8 cellular contexts compared by ENCODE assay signal in genomic region chr2:20447437-20448245, GRCh38. TPM values are rescaled to one million over a fixed set of nuclear protein-coding genes. Genes with fewer than 3 reads are reported as not detected.
DNase-seq lines count a peak whose midpoint lies in the region; ATAC-seq, FAIRE-seq and TF ChIP-seq lines count a peak whose summit lies in the region.

No MANE protein-coding gene starts in this region.

- H3K27ac ChIP-seq in A673 (ENCODE audit: low read depth, low read length, poor library complexity, severe bottlenecking) (peak overlapping the region; percentile 94), SK-N-SH (ENCODE audit: low read depth in 2 of 2, low read length in 1 of 2) (peak overlapping the region; percentile 82 to 96), lung (ENCODE audit: low read depth in 1 of 2, low read length in 1 of 2) (peak overlapping the region; percentile 99)

- peaks cover 28% of the 10 kb centered on the region for H3K79me2 ChIP-seq in SK-N-SH (ENCODE audit: insufficient read depth)

- POLR2A ChIA-PET in A673 (lab: Charles Lee; ENCODE audit: low non-redundant PET): interaction anchor here (0.5 to 1.6 kb wide), 8 partner anchors 11 to 1667 kb away, joined by 3 to 18 read pairs (median 4); no protein-coding TSS in a partner anchor
- POLR2A ChIA-PET in SK-N-SH (lab: Yijun Ruan, JAX): interaction anchor here (0.6 to 4.7 kb wide), 62 partner anchors 9 to 202 kb away, joined by 3 to 90 read pairs (median 10); partner anchors contain the start of gene HS1BP3

- no peak for TF ChIP-seq POLR2A in GM12891 (IDR thresholded peaks at IDR 0.05; ENCODE audit: low read depth, low read length)

- H3K9me3 Mint-ChIP-seq in dendritic cell treated with granulocyte-macrophage colony-stimulating factor and Interleukin-4, amounts not matched to agents 40 ng/mL and 50 ng/mL, for 4 days: no peaks in the 10 kb centered on the region

- peak overlapping the region; percentile 97 for H3K4me2 ChIP-seq in SK-N-SH

- H3K36me3 Mint-ChIP-seq in dendritic cell treated with granulocyte-macrophage colony-stimulating factor and Interleukin-4, amounts not matched to agents 40 ng/mL and 50 ng/mL, for 4 days (ENCODE audit: low read depth): peaks cover 29% of the 10 kb centered on the region

- no peaks in the 10 kb centered on the region for H3K36me3 ChIP-seq in A673 (ENCODE audit: insufficient read depth, low read length, poor library complexity, severe bottlenecking)
- H3K36me3 ChIP-seq in SK-N-SH (replicated peaks in 1 of 2; ENCODE audit: control insufficient read depth in 1 of 2, insufficient read depth in 2 of 2, low read length in 1 of 2): peaks cover 5 to 7% of the 10 kb centered on the region in 2 experiments
- no peaks in the 10 kb centered on the region for H3K36me3 ChIP-seq in lung (ENCODE audit: control insufficient read depth in 2 of 2, insufficient read depth in 2 of 2, low read length in 2 of 2)

- H2AFZ ChIP-seq in SK-N-SH (ENCODE audit: low read depth): no peak overlapping the region

- TF ChIP-seq CTCF in A673 (conservative IDR thresholded peaks at IDR 0.05; ENCODE audit: low read depth, low read length) (no peak), SK-N-SH (IDR thresholded peaks at IDR 0.05) (no peak; the same call in 1 of the 2 replicates), lung (IDR thresholded peaks at IDR 0.05; ENCODE audit: control extremely low read depth, extremely low read depth) (no peak)

- H3K9me3 ChIP-seq in A673 (ENCODE audit: low read depth, low read length, poor library complexity, severe bottlenecking) (no peaks in the 10 kb centered on the region), SK-N-SH (no peaks in the 10 kb centered on the region), lung (ENCODE audit: control insufficient read depth in 2 of 2, insufficient read depth in 1 of 2, low read length in 1 of 2) (no peaks in the 10 kb centered on the region)

- H3K27me3 ChIP-seq in A673 (replicated peaks; ENCODE audit: insufficient read depth, low read depth, low read length, poor library complexity) (no peaks in the 10 kb centered on the region), SK-N-SH (ENCODE audit: insufficient read depth) (no peaks in the 10 kb centered on the region), lung (ENCODE audit: control insufficient read depth, insufficient read depth) (no peaks in the 10 kb centered on the region)

- no TSS peak for BruUV-seq in A673 (replicated peaks; lab: Mats Ljungman, UMichigan)

- H3F3A ChIP-seq in SK-N-SH (replicated peaks; ENCODE audit: insufficient read depth): peaks cover 23% of the 10 kb centered on the region

- H3K4me3 Mint-ChIP-seq in dendritic cell treated with granulocyte-macrophage colony-stimulating factor and Interleukin-4, amounts not matched to agents 40 ng/mL and 50 ng/mL, for 4 days: peak overlapping the region; percentile 90

- peaks cover 35% of the 10 kb centered on the region for H3K4me1 Mint-ChIP-seq in dendritic cell treated with granulocyte-macrophage colony-stimulating factor and Interleukin-4, amounts not matched to agents 40 ng/mL and 50 ng/mL, for 4 days (ENCODE audit: low read depth)

- no peak for TF ChIP-seq EP300 in SK-N-SH (IDR thresholded peaks at IDR 0.05; ENCODE audit: borderline replicate concordance in 1 of 2, low read depth in 1 of 2, low read length in 1 of 2)

- CTCF ChIA-PET in A673 (lab: Charles Lee) (interaction anchor here (0.9 to 1.5 kb wide), 5 partner anchors 36 to 203 kb away, joined by 3 to 8 read pairs (median 5); partner anchors contain the start of gene HS1BP3), SK-N-SH (lab: Yijun Ruan, JAX) (interaction anchor here (0.5 to 10.5 kb wide), 38 partner anchors 9 to 279 kb away, joined by 3 to 188 read pairs (median 4); partner anchors contain the start of genes GDF7 and HS1BP3)

- H3K4me1 ChIP-seq in A673 (ENCODE audit: insufficient read depth, low read length, poor library complexity, severe bottlenecking) (peaks cover 15% of the 10 kb centered on the region), SK-N-SH (ENCODE audit: control insufficient read depth in 1 of 2, insufficient read depth in 2 of 2, low read depth in 1 of 2, low read length in 1 of 2) (peaks cover 32 to 50% of the 10 kb centered on the region in 2 experiments), lung (ENCODE audit: control insufficient read depth in 2 of 2, insufficient read depth in 2 of 2, low read length in 2 of 2) (peaks cover 0 to 12% of the 10 kb centered on the region in 2 donors)

- peak; percentile 57 for DNase-seq in A673 (ENCODE audit: low spot score)
- DNase-seq in GM12891 (ENCODE audit: insufficient read length, low spot score): peak; percentile 39
- peak; percentile 82 for DNase-seq in SK-N-SH
- DNase-seq in lung (ENCODE audit: low spot score): peak; percentile 49
- peak; percentile 22 for DNase-seq in stromal cell of bone marrow (ENCODE audit: low read depth)
- no peak for DNase-seq in NCI-H2107 treated with DMSO at 0.1 percent for 48 hours (lab: John Stamatoyannopoulos, UW; ENCODE audit: unreplicated experiment)

- WGBS in SK-N-SH (ENCODE audit: low lambda C conversion rate): 2% methylated on average over 24 of the region's 78 CpGs
- WGBS in lung, 2 donors: 4% methylated on average over 72 to 78 of the region's 78 CpGs

- H3K4me3 ChIP-seq in A673 (ENCODE audit: low read depth, low read length, poor library complexity, severe bottlenecking) (peak overlapping the region; percentile 81), SK-N-SH (ENCODE audit: low read depth in 2 of 2, low read length in 1 of 2) (peak overlapping the region; percentile 82 to 92), lung (peak overlapping the region; percentile 97)

- peak overlapping the region; percentile 97 for H3K9ac ChIP-seq in SK-N-SH

- intact Hi-C loops in A673 (cut with micrococcal nuclease; ENCODE audit: unreplicated experiment): no loop called here
- intact Hi-C loops in dendritic cell treated with granulocyte-macrophage colony-stimulating factor and Interleukin-4, amounts not matched to agents 40 ng/mL and 50 ng/mL, for 4 days (cut with micrococcal nuclease): loop anchor here (2.0 kb wide), 3 partner anchors 23 to 203 kb away; partner anchors contain the start of genes HS1BP3 and PUM2

- ATAC-seq in HG03064 (IDR thresholded peaks at IDR 0.05; ENCODE audit: low read depth, unreplicated experiment) (peak; percentile 13), lung (ENCODE audit: insufficient read depth, low FRiP score) (peak; percentile 14)

- FAIRE-seq in GM12891 (lab: Jason Lieb, UNC): no peak

- peak; percentile 32 for TF ChIP-seq RAD21 in SK-N-SH (IDR thresholded peaks at IDR 0.05; ENCODE audit: low read length)

- H3K27ac Mint-ChIP-seq in dendritic cell treated with granulocyte-macrophage colony-stimulating factor and Interleukin-4, amounts not matched to agents 40 ng/mL and 50 ng/mL, for 4 days: peak overlapping the region; percentile 88

- peaks cover 33% of the 10 kb centered on the region for H4K20me1 ChIP-seq in SK-N-SH (ENCODE audit: insufficient read depth)

- peaks cover 12% of the 10 kb centered on the region for H3K27me3 Mint-ChIP-seq in dendritic cell treated with granulocyte-macrophage colony-stimulating factor and Interleukin-4, amounts not matched to agents 40 ng/mL and 50 ng/mL, for 4 days

- no peaks in the 10 kb centered on the region for H3K9me2 ChIP-seq in SK-N-SH

TF ChIP-seq in GM12891, 5 proteins besides CTCF, POLR2A, EP300 and RAD21:
- TF ChIP-seq PAX5 (IDR thresholded peaks at IDR 0.05; ENCODE audit: insufficient read depth, low read length, severe bottlenecking): no peak
- TF ChIP-seq SPI1 (IDR thresholded peaks at IDR 0.05; ENCODE audit: low read depth, low read length): no peak

TF ChIP-seq in SK-N-SH, 30 proteins besides CTCF, POLR2A, EP300 and RAD21:
- TF ChIP-seq NRF1 (IDR thresholded peaks at IDR 0.05; ENCODE audit: low read depth, low read length): peak; percentile 54
- TF ChIP-seq RFX5 (IDR thresholded peaks at IDR 0.05; ENCODE audit: low read length): peak; percentile 87
- no peak for TF ChIP-seq FOXJ3 (CRISPR knock-in tag; IDR thresholded peaks at IDR 0.05)
- TF ChIP-seq MAX (IDR thresholded peaks at IDR 0.05; ENCODE audit: low read depth): peak; percentile 66; the same call in 1 of the 2 replicates
- no peak for TF ChIP-seq EZH2phosphoT487 (IDR thresholded peaks at IDR 0.05; ENCODE audit: borderline replicate concordance, low read depth)
- 0 out of 2 replicates have a peak, but pooled peaks have one; percentile 29 for TF ChIP-seq YY1 (IDR thresholded peaks at IDR 0.05; ENCODE audit: low read depth)
- peak; percentile 10; the same call in 1 of the 2 replicates for TF ChIP-seq SMC3 (IDR thresholded peaks at IDR 0.05; ENCODE audit: low read depth, low read length)
- no peak for TF ChIP-seq PBX3 (IDR thresholded peaks at IDR 0.05)

RNA-seq across cellular contexts. Expression of gene RHOB, which starts 0.8 kb away (rescaled TPM):
- 24.1 and 31.5 TPM in 2 replicates for total RNA-seq in A673 (2021)
- polyA plus RNA-seq in GM12891 (2012; ENCODE audit: low read depth, missing spikeins): 12.7 TPM
- 43.5 and 50.3 TPM in 2 replicates for polyA plus RNA-seq in SK-N-SH (2012; rRNA removed)
- 34.4 and 40.5 TPM in 2 replicates for polyA plus RNA-seq in SK-N-SH (2012; cell fraction: cytosol; rRNA removed)
- 63.2 and 74.9 TPM in 2 replicates for polyA plus RNA-seq in SK-N-SH (2012; cell fraction: nucleus; rRNA removed)
- total RNA-seq in lung: 100 to 1,000 TPM; 239 to 258 TPM
- polyA plus RNA-seq in lung: 100 to 1,000 TPM in 1 of 2 donors, 10 to 100 TPM in 1; 93.2 to 354 TPM
